8 cellular contexts compared by ENCODE assay signal in genomic region chr15:25438601-25439455, GRCh38. TPM values are rescaled to one million over a fixed set of nuclear protein-coding genes. Genes with fewer than 3 reads are reported as not detected.
A peak's percentile ranks its signal among the peaks of the same experiment; 100 is the strongest.
DNase-seq lines count a peak whose midpoint lies in the region; TF ChIP-seq lines count a peak whose summit lies in the region.

UBE3A (minus strand) TSS chr15:25439024; CDS start chr15:25409107, 29,917 bp downstream.

- H3K4me3 ChIP-seq in H7 (ENCODE audit: insufficient read depth, low read depth, low read length) = peak within 1 kb of the TSS; percentile 96
- H3K4me3 ChIP-seq in Loucy (ENCODE audit: low read length, poor library complexity, severe bottlenecking) = peak within 1 kb of the TSS; percentile 100

- H3K27me3 ChIP-seq in H7 (ENCODE audit: control insufficient read depth, insufficient read depth, low read length) (no peaks in the 10 kb centered on the region), Loucy (ENCODE audit: insufficient read depth, low read length, poor library complexity, severe bottlenecking) (no peaks in the 10 kb centered on the region)

- no peaks in the 10 kb centered on the region for H3K9me2 ChIP-seq in Loucy (replicated peaks; ENCODE audit: low read depth, low read length)

- H3K4me1 ChIP-seq in Loucy (ENCODE audit: insufficient read depth, low read length, poor library complexity, severe bottlenecking) = peaks cover 39% of the 10 kb centered on the region

- TF ChIP-seq CTCF in Loucy (conservative IDR thresholded peaks at IDR 0.05; ENCODE audit: low read length) = no peak; the same call in 1 of the 2 replicates
- no peak for TF ChIP-seq CTCF in nephron progenitor cell (IDR thresholded peaks at IDR 0.05)

- peak within 1 kb of the TSS; percentile 98 for H3K27ac Mint-ChIP-seq in nephron progenitor cell
- H3K27ac Mint-ChIP-seq in stimulated activated naive CD8-positive, alpha-beta T cell treated with anti-CD3 and anti-CD28 coated beads, Interleukin-15, Interleukin-2, amounts not matched to agents 100 ng/mL and 50 ng/mL, for 24 hours = peak within 1 kb of the TSS; percentile 90

- peak; percentile 91 for DNase-seq in G401 (ENCODE audit: low spot score)
- DNase-seq in H7 = peak; percentile 93
- peak; percentile 79 to 91 for DNase-seq in SHP77 (lab: John Stamatoyannopoulos, UW)
- DNase-seq in activated gamma-delta T cell (lab: John Stamatoyannopoulos, UW) = peak; percentile 83
- DNase-seq in fibroblast of the conjunctiva (ENCODE audit: low read depth) = peak; percentile 85
- peak; percentile 92 for DNase-seq in nephron progenitor cell

- H3K9me3 Mint-ChIP-seq in nephron progenitor cell = peaks cover 31% of the 10 kb centered on the region
- no peaks in the 10 kb centered on the region for H3K9me3 Mint-ChIP-seq in stimulated activated naive CD8-positive, alpha-beta T cell treated with anti-CD3 and anti-CD28 coated beads, Interleukin-15, Interleukin-2, amounts not matched to agents 100 ng/mL and 50 ng/mL, for 24 hours

- H3K79me2 ChIP-seq in Loucy (ENCODE audit: insufficient read depth, low read length) = peaks cover 65% of the 10 kb centered on the region

- peaks cover 40% of the 10 kb centered on the region for H3K36me3 Mint-ChIP-seq in nephron progenitor cell (ENCODE audit: low read depth)
- peaks cover 17% of the 10 kb centered on the region for H3K36me3 Mint-ChIP-seq in stimulated activated naive CD8-positive, alpha-beta T cell treated with anti-CD3 and anti-CD28 coated beads, Interleukin-15, Interleukin-2, amounts not matched to agents 100 ng/mL and 50 ng/mL, for 24 hours (ENCODE audit: low read depth)

- no peaks in the 10 kb centered on the region for H3K9me3 ChIP-seq in Loucy (ENCODE audit: insufficient read depth, low read depth, low read length)

- H3K4me2 ChIP-seq in Loucy (ENCODE audit: low read depth, low read length, poor library complexity, severe bottlenecking) = peak within 1 kb of the TSS; percentile 95

- H3K36me3 ChIP-seq in H7 (replicated peaks; ENCODE audit: control insufficient read depth, insufficient read depth, low read length) (no peaks in the 10 kb centered on the region), Loucy (ENCODE audit: insufficient read depth, low read length) (no peaks in the 10 kb centered on the region)

- no peaks in the 10 kb centered on the region for H3F3A ChIP-seq in Loucy (ENCODE audit: low read depth)

- peaks cover 21% of the 10 kb centered on the region for H3K4me1 Mint-ChIP-seq in nephron progenitor cell
- peaks cover 31% of the 10 kb centered on the region for H3K4me1 Mint-ChIP-seq in stimulated activated naive CD8-positive, alpha-beta T cell treated with anti-CD3 and anti-CD28 coated beads, Interleukin-15, Interleukin-2, amounts not matched to agents 100 ng/mL and 50 ng/mL, for 24 hours (ENCODE audit: low read depth)

- H3K9ac ChIP-seq in Loucy (ENCODE audit: low read depth, low read length, poor library complexity, severe bottlenecking) = peak within 1 kb of the TSS; percentile 99

- H3K4me3 Mint-ChIP-seq in nephron progenitor cell = peak within 1 kb of the TSS; percentile 97
- peak within 1 kb of the TSS; percentile 92 for H3K4me3 Mint-ChIP-seq in stimulated activated naive CD8-positive, alpha-beta T cell treated with anti-CD3 and anti-CD28 coated beads, Interleukin-15, Interleukin-2, amounts not matched to agents 100 ng/mL and 50 ng/mL, for 24 hours

- no peaks in the 10 kb centered on the region for H3K27me3 Mint-ChIP-seq in nephron progenitor cell (ENCODE audit: low read depth, poor library complexity)
- H3K27me3 Mint-ChIP-seq in stimulated activated naive CD8-positive, alpha-beta T cell treated with anti-CD3 and anti-CD28 coated beads, Interleukin-15, Interleukin-2, amounts not matched to agents 100 ng/mL and 50 ng/mL, for 24 hours = no peaks in the 10 kb centered on the region

- H4K20me1 ChIP-seq in Loucy (ENCODE audit: insufficient read depth, low read length, poor library complexity, severe bottlenecking) = peaks cover 44% of the 10 kb centered on the region

- in situ Hi-C loops in G401 (cut with HindIII; ENCODE audit: low sequenced_read_pairs) = no loop called here

- H2AFZ ChIP-seq in Loucy (ENCODE audit: low read length) = peak within 1 kb of the TSS; percentile 99

RNA-seq across cellular contexts. Expression of gene UBE3A, which starts in this region (rescaled TPM):
- total RNA-seq in G401 (2014; rRNA removed; shearing (Covaris generic)) = 76.9 and 118 TPM in 2 replicates
- 51.6 and 65.0 TPM in 2 replicates for total RNA-seq in H7 (2014; rRNA removed; shearing (Covaris generic))

Comparison
In these comparisons a context has a peak if more than half of its experiments do, and no peak if none do; other contexts are left out.
1. Peak in every context shown above with its lines: DNase-seq and H3K4me3 ChIP-seq.